8 cellular contexts compared by ENCODE assay signal in the genomic region with DNA sequence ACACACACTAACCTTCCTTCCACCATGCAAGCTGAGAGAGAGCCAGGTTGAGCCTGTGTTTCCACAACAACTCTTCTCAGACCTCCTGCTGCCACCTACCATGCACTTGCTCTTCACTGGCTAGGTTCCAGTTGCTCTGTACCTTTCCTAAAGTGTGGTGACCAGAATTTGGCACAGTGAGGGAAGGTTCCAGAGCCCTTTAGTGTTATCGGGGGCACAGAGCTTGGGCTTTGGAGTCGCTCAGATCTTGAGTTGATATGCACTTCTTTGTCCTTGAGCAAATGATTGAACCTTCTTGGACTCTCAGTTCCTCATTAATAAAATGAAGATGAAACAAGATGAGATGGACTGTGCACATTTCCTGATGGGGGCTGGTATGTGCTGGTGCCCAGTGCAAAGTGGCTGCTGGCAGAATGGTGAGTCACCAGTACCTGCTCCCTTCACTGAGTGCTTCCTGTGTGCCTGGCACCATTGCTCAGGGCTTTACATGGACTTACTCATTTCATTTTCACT. TPM values are rescaled to one million over a fixed set of nuclear protein-coding genes. Genes with fewer than 3 reads are reported as not detected.
A peak's percentile ranks its signal among the peaks of the same experiment; 100 is the strongest.
DNase-seq lines count a peak whose midpoint lies in the region; ATAC-seq lines count a peak whose summit lies in the region.

No MANE protein-coding gene starts in this region.

- intact Hi-C loops in left colon (cut with DNase I, micrococcal nuclease) = no loop called here

- peak; percentile 69 for ATAC-seq in GM18508 (IDR thresholded peaks at IDR 0.05; ENCODE audit: insufficient read depth, unreplicated experiment)
- ATAC-seq in GM21717 (IDR thresholded peaks at IDR 0.05; ENCODE audit: unreplicated experiment) = peak; percentile 89
- peak; percentile 69 for ATAC-seq in left colon

- peak; percentile 10 for DNase-seq in LoVo (ENCODE audit: low spot score)
- DNase-seq in left colon = peak in 1 of 2 donors; percentile 69
- DNase-seq in SKM-1 (lab: John Stamatoyannopoulos, UW; ENCODE audit: unreplicated experiment) = no peak
- DNase-seq in NCI-H82 treated with DMSO at 0.1 percent for 48 hours (lab: John Stamatoyannopoulos, UW; ENCODE audit: unreplicated experiment) = no peak
- DNase-seq in activated naive CD4-positive, alpha-beta T cell (lab: John Stamatoyannopoulos, UW) = no peak
- DNase-seq in SHP77 (lab: John Stamatoyannopoulos, UW) = no peak

RNA-seq across cellular contexts. Expression of gene NEDD4L, which starts 47.1 kb away (rescaled TPM):
- 100 to 1,000 TPM; 176 to 332 TPM for total RNA-seq in left colon
